In genomic region chr5:148374693-148375360, GRCh38 we compare ENCODE assay signal across 9 cellular contexts. TPM values are rescaled to one million over a fixed set of nuclear protein-coding genes. Genes with fewer than 3 reads are reported as not detected.
DNase-seq lines count a peak whose midpoint lies in the region; ATAC-seq, FAIRE-seq and TF ChIP-seq lines count a peak whose summit lies in the region.
"Had no signal": no experiment of that assay in that cellular context is flagged by ENCODE, and none has a peak within 500 bp of the region (broad histone marks: within the 10 kb centered on the region; RNA-seq: fewer than 3 reads in every experiment).

No MANE protein-coding gene starts in this region.

- H4K20me1 ChIP-seq in OCI-LY3 (ENCODE audit: insufficient read depth, low read length), result no peaks in the 10 kb centered on the region

- H3K27me3 ChIP-seq in OCI-LY3 (ENCODE audit: low read depth, low read length) (no peaks in the 10 kb centered on the region), breast epithelium (no peaks in the 10 kb centered on the region)

- intact Hi-C loops in breast epithelium (cut with DNase I; ENCODE audit: low total_unique reads), result no loop called here

- no peak overlapping the region for H3K4me3 ChIP-seq in OCI-LY3 (ENCODE audit: low read length)
- no peak overlapping the region for H3K4me3 ChIP-seq in breast epithelium

- peaks cover 13% of the 10 kb centered on the region; the same call in 1 of the 2 replicates for H3K9me3 ChIP-seq in OCI-LY3 (ENCODE audit: insufficient read depth, low read length)
- no peaks in the 10 kb centered on the region for H3K9me3 ChIP-seq in breast epithelium

- FAIRE-seq in urothelium cell line (lab: Jason Lieb, UNC), result no peak

- H2AFZ ChIP-seq in OCI-LY3 (ENCODE audit: low read depth, low read length), result no peak overlapping the region

- H3K4me2 ChIP-seq in OCI-LY3 (ENCODE audit: low read length), result no peak overlapping the region

- no peaks in the 10 kb centered on the region for H3K79me2 ChIP-seq in OCI-LY3 (ENCODE audit: low read length)

- no peak overlapping the region for H3K9ac ChIP-seq in OCI-LY3 (ENCODE audit: low read length)

- peak; percentile 91 for ATAC-seq in GM21423 (IDR thresholded peaks at IDR 0.05; ENCODE audit: unreplicated experiment)
- peak; percentile 90 for ATAC-seq in HG03575 (IDR thresholded peaks at IDR 0.05; ENCODE audit: extremely low read depth, insufficient number of reproducible peaks, low FRiP score, unreplicated experiment)

- peak; percentile 22 to 61 for DNase-seq in NCI-H524 (lab: John Stamatoyannopoulos, UW)
- no peak for DNase-seq in NCI-H524 treated with DMSO at 0.1 percent for 48 hours (lab: John Stamatoyannopoulos, UW)
- no peak for DNase-seq in breast epithelium (ENCODE audit: low spot score in 2 of 2)
- peak; percentile 60 for DNase-seq in kidney tubule cell (ENCODE audit: low spot score)
- peak; percentile 67 for DNase-seq in urothelium cell line (ENCODE audit: low spot score)

- peak; percentile 76 for TF ChIP-seq CTCF in OCI-LY3 (IDR thresholded peaks at IDR 0.05; ENCODE audit: low read depth, low read length)
- peak; percentile 21 to 56 (median 50) for TF ChIP-seq CTCF in breast epithelium (IDR thresholded peaks at IDR 0.05)

- H3K4me1 ChIP-seq in OCI-LY3 (ENCODE audit: low read length) (no peaks in the 10 kb centered on the region), breast epithelium (no peaks in the 10 kb centered on the region)

- no peak overlapping the region for H3K27ac ChIP-seq in OCI-LY3 (ENCODE audit: low read length)
- no peak overlapping the region for H3K27ac ChIP-seq in breast epithelium

- TF ChIP-seq POLR2A in breast epithelium (IDR thresholded peaks at IDR 0.05), result no peak

- H3K36me3 ChIP-seq in OCI-LY3 (replicated peaks; ENCODE audit: low read depth, low read length), result peaks cover 6% of the 10 kb centered on the region
- no peaks in the 10 kb centered on the region for H3K36me3 ChIP-seq in breast epithelium

RNA-seq across cellular contexts. Expression of gene FBXO38, which starts 8.9 kb away (rescaled TPM):
- 10 to 100 TPM; 50.6 to 80.9 (median 67.5) TPM for total RNA-seq in breast epithelium

RNA-seq across cellular contexts. Expression of gene SPINK9, which starts 39.5 kb away (rescaled TPM):
- not detected for total RNA-seq in breast epithelium
- total RNA-seq: temporal lobe had no signal

Comparison
In these comparisons a context has a peak if more than half of its experiments do, and no peak if none do; other contexts are left out.
1. DNase-seq: peak in NCI-H524 (2 of 2), kidney tubule cell (single experiment) and urothelium cell line (single experiment); none in NCI-H524 treated with DMSO at 0.1 percent for 48 hours (single experiment) and breast epithelium (0 of 2).